ENCODE assay signal across 2 cellular contexts in genomic region chr6:53651149-53651763, GRCh38.
TF ChIP-seq lines count a peak whose summit lies in the region.

No MANE protein-coding gene starts in this region.

TF ChIP-seq in GM23338, 12 proteins besides CTCF, POLR2A, EP300 and RAD21 (continued from another document):
- TF ChIP-seq, protein P1, sequence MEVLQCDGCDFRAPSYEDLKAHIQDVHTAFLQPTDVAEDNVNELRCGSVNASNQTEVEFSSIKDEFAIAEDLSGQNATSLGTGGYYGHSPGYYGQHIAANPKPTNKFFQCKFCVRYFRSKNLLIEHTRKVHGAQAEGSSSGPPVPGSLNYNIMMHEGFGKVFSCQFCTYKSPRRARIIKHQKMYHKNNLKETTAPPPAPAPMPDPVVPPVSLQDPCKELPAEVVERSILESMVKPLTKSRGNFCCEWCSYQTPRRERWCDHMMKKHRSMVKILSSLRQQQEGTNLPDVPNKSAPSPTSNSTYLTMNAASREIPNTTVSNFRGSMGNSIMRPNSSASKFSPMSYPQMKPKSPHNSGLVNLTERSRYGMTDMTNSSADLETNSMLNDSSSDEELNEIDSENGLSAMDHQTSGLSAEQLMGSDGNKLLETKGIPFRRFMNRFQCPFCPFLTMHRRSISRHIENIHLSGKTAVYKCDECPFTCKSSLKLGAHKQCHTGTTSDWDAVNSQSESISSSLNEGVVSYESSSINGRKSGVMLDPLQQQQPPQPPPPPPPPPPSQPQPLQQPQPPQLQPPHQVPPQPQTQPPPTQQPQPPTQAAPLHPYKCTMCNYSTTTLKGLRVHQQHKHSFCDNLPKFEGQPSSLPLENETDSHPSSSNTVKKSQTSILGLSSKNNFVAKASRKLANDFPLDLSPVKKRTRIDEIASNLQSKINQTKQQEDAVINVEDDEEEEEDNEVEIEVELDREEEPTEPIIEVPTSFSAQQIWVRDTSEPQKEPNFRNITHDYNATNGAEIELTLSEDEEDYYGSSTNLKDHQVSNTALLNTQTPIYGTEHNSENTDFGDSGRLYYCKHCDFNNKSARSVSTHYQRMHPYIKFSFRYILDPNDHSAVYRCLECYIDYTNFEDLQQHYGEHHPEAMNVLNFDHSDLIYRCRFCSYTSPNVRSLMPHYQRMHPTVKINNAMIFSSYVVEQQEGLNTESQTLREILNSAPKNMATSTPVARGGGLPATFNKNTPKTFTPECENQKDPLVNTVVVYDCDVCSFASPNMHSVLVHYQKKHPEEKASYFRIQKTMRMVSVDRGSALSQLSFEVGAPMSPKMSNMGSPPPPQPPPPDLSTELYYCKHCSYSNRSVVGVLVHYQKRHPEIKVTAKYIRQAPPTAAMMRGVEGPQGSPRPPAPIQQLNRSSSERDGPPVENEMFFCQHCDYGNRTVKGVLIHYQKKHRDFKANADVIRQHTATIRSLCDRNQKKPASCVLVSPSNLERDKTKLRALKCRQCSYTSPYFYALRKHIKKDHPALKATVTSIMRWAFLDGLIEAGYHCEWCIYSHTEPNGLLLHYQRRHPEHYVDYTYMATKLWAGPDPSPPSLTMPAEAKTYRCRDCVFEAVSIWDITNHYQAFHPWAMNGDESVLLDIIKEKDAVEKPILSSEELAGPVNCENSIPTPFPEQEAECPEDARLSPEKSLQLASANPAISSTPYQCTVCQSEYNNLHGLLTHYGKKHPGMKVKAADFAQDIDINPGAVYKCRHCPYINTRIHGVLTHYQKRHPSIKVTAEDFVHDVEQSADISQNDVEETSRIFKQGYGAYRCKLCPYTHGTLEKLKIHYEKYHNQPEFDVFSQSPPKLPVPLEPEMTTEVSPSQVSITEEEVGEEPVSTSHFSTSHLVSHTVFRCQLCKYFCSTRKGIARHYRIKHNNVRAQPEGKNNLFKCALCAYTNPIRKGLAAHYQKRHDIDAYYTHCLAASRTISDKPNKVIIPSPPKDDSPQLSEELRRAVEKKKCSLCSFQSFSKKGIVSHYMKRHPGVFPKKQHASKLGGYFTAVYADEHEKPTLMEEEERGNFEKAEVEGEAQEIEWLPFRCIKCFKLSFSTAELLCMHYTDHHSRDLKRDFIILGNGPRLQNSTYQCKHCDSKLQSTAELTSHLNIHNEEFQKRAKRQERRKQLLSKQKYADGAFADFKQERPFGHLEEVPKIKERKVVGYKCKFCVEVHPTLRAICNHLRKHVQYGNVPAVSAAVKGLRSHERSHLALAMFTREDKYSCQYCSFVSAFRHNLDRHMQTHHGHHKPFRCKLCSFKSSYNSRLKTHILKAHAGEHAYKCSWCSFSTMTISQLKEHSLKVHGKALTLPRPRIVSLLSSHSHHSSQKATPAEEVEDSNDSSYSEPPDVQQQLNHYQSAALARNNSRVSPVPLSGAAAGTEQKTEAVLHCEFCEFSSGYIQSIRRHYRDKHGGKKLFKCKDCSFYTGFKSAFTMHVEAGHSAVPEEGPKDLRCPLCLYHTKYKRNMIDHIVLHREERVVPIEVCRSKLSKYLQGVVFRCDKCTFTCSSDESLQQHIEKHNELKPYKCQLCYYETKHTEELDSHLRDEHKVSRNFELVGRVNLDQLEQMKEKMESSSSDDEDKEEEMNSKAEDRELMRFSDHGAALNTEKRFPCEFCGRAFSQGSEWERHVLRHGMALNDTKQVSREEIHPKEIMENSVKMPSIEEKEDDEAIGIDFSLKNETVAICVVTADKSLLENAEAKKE (CRISPR knock-in tag; IDR thresholded peaks at IDR 0.05) = no peak
- no peak for TF ChIP-seq STAT1 (IDR thresholded peaks at IDR 0.05; ENCODE audit: unreplicated experiment)
- TF ChIP-seq JUNB (IDR thresholded peaks at IDR 0.05; ENCODE audit: unreplicated experiment) = no peak
- no peak for TF ChIP-seq EZH2phosphoT487 (IDR thresholded peaks at IDR 0.05; ENCODE audit: unreplicated experiment)
- TF ChIP-seq, protein P2, sequence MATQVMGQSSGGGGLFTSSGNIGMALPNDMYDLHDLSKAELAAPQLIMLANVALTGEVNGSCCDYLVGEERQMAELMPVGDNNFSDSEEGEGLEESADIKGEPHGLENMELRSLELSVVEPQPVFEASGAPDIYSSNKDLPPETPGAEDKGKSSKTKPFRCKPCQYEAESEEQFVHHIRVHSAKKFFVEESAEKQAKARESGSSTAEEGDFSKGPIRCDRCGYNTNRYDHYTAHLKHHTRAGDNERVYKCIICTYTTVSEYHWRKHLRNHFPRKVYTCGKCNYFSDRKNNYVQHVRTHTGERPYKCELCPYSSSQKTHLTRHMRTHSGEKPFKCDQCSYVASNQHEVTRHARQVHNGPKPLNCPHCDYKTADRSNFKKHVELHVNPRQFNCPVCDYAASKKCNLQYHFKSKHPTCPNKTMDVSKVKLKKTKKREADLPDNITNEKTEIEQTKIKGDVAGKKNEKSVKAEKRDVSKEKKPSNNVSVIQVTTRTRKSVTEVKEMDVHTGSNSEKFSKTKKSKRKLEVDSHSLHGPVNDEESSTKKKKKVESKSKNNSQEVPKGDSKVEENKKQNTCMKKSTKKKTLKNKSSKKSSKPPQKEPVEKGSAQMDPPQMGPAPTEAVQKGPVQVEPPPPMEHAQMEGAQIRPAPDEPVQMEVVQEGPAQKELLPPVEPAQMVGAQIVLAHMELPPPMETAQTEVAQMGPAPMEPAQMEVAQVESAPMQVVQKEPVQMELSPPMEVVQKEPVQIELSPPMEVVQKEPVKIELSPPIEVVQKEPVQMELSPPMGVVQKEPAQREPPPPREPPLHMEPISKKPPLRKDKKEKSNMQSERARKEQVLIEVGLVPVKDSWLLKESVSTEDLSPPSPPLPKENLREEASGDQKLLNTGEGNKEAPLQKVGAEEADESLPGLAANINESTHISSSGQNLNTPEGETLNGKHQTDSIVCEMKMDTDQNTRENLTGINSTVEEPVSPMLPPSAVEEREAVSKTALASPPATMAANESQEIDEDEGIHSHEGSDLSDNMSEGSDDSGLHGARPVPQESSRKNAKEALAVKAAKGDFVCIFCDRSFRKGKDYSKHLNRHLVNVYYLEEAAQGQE (IDR thresholded peaks at IDR 0.05; ENCODE audit: unreplicated experiment) = no peak
- TF ChIP-seq CREB1 (CRISPR knock-in tag; IDR thresholded peaks at IDR 0.05; ENCODE audit: low read depth) = no peak
- TF ChIP-seq NANOG (IDR thresholded peaks at IDR 0.05; ENCODE audit: borderline replicate concordance) = no peak
- TF ChIP-seq EZH2 (IDR thresholded peaks at IDR 0.05; ENCODE audit: low read depth, unreplicated experiment) = no peak
- TF ChIP-seq, protein P3, sequence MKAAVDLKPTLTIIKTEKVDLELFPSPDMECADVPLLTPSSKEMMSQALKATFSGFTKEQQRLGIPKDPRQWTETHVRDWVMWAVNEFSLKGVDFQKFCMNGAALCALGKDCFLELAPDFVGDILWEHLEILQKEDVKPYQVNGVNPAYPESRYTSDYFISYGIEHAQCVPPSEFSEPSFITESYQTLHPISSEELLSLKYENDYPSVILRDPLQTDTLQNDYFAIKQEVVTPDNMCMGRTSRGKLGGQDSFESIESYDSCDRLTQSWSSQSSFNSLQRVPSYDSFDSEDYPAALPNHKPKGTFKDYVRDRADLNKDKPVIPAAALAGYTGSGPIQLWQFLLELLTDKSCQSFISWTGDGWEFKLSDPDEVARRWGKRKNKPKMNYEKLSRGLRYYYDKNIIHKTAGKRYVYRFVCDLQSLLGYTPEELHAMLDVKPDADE (IDR thresholded peaks at IDR 0.05) = no peak

TF ChIP-seq in SK-N-SH treated with all-trans-retinoic acid at 6 μM for 48 hours, 23 proteins besides CTCF, POLR2A, EP300 and RAD21 (continued from another document):
- TF ChIP-seq, protein P4, sequence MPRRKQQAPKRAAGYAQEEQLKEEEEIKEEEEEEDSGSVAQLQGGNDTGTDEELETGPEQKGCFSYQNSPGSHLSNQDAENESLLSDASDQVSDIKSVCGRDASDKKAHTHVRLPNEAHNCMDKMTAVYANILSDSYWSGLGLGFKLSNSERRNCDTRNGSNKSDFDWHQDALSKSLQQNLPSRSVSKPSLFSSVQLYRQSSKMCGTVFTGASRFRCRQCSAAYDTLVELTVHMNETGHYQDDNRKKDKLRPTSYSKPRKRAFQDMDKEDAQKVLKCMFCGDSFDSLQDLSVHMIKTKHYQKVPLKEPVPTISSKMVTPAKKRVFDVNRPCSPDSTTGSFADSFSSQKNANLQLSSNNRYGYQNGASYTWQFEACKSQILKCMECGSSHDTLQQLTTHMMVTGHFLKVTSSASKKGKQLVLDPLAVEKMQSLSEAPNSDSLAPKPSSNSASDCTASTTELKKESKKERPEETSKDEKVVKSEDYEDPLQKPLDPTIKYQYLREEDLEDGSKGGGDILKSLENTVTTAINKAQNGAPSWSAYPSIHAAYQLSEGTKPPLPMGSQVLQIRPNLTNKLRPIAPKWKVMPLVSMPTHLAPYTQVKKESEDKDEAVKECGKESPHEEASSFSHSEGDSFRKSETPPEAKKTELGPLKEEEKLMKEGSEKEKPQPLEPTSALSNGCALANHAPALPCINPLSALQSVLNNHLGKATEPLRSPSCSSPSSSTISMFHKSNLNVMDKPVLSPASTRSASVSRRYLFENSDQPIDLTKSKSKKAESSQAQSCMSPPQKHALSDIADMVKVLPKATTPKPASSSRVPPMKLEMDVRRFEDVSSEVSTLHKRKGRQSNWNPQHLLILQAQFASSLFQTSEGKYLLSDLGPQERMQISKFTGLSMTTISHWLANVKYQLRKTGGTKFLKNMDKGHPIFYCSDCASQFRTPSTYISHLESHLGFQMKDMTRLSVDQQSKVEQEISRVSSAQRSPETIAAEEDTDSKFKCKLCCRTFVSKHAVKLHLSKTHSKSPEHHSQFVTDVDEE (CRISPR knock-in tag; IDR thresholded peaks at IDR 0.05) = no peak
- no peak for TF ChIP-seq CREB5 (CRISPR knock-in tag; IDR thresholded peaks at IDR 0.05; ENCODE audit: low read depth)
- TF ChIP-seq ZNF8 (CRISPR knock-in tag; IDR thresholded peaks at IDR 0.05) = no peak
- TF ChIP-seq PPARA (CRISPR knock-in tag; IDR thresholded peaks at IDR 0.05; ENCODE audit: borderline replicate concordance) = no peak
